In the genomic region with DNA sequence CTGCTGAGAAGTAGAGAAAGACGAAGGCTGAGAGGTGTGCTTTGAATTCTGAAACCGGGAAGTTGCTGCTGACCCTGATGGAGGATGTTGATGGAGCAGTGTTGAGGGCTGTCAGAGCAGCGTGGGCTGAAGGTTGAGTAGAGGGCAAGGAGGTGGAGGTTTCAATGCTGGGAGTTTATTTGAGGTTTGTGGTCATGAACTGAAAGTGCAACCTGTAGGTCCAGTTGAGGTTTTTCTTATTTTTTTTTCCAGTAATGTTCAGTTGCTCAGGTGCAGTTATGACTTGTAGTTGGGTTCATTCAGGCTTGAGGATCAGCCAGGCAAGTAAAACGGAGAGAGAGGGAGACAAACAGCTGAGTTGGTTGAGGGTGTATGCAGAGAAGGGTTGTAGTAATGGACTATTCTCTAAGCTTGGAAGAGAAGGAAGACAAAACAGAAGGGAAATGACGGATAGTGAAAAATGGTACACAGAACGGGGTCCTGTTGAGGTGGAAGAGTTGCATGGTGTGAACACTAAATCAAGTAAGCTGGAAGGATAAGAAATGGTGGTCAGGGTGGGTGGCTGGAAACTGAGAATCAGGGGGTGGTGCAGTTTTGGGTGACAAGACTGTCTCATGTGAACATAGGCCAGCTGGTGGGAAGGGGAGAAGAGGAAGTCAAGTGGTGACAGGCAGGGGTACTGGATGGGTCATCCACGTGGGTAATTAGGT, we compare ENCODE assay signal across 8 cellular contexts. TPM values are rescaled to one million over a fixed set of nuclear protein-coding genes. Genes with fewer than 3 reads are reported as not detected.
DNase-seq lines count a peak whose midpoint lies in the region; ATAC-seq and TF ChIP-seq lines count a peak whose summit lies in the region.

No MANE protein-coding gene starts in this region.

- H3K36me3 ChIP-seq in GM23338 (ENCODE audit: insufficient read depth) (no peaks in the 10 kb centered on the region), OCI-LY1 (ENCODE audit: insufficient read depth, low read length) (no peaks in the 10 kb centered on the region)

- peaks cover 7% of the 10 kb centered on the region for H3K4me1 Mint-ChIP-seq in GM23338

- H3K27me3 ChIP-seq in GM23338 (ENCODE audit: insufficient read depth) (no peaks in the 10 kb centered on the region), OCI-LY1 (ENCODE audit: insufficient read depth, low read length) (no peaks in the 10 kb centered on the region)

- no peak overlapping the region for H3K4me2 ChIP-seq in GM23338
- H3K4me2 ChIP-seq in OCI-LY1 (ENCODE audit: low read length): peak overlapping the region; percentile 74

- DNase-seq in GM23338 (ENCODE audit: low spot score): no peak
- no peak for DNase-seq in left colon
- no peak for DNase-seq in kidney tubule cell (ENCODE audit: low spot score)
- no peak for DNase-seq in NCI-H146 treated with DMSO at 0.1 percent for 48 hours (lab: John Stamatoyannopoulos, UW; ENCODE audit: unreplicated experiment)
- DNase-seq in foreskin fibroblast: no peak
- no peak for DNase-seq in NCI-H128 (lab: John Stamatoyannopoulos, UW; ENCODE audit: unreplicated experiment)

- H3K27ac ChIP-seq in GM23338 (ENCODE audit: low read depth): no peak overlapping the region
- peak overlapping the region; percentile 99 for H3K27ac ChIP-seq in OCI-LY1 (ENCODE audit: low read depth, low read length, poor library complexity, severe bottlenecking)

- no peaks in the 10 kb centered on the region for H3K9me3 ChIP-seq in OCI-LY1 (ENCODE audit: low read length)

- no peaks in the 10 kb centered on the region for H3K79me2 ChIP-seq in GM23338 (replicated peaks; ENCODE audit: insufficient read depth)
- no peaks in the 10 kb centered on the region for H3K79me2 ChIP-seq in OCI-LY1 (ENCODE audit: insufficient read depth, low read length)

- H3K27me3 Mint-ChIP-seq in GM23338 (ENCODE audit: insufficient read depth, low read depth, poor library complexity): no peaks in the 10 kb centered on the region

- ATAC-seq in GM18499 (IDR thresholded peaks at IDR 0.05; ENCODE audit: insufficient read depth, unreplicated experiment): peak; percentile 67
- ATAC-seq in GM23338: no peak
- peak; percentile 35 for ATAC-seq in left colon

- no peak overlapping the region for H3K27ac Mint-ChIP-seq in GM23338

- peaks cover 2% of the 10 kb centered on the region; the same call in 1 of the 3 replicates for H3K9me3 Mint-ChIP-seq in GM23338

- TF ChIP-seq CTCF in GM23338 (conservative IDR thresholded peaks at IDR 0.05; ENCODE audit: low read depth in 2 of 2) (no peak), OCI-LY1 (IDR thresholded peaks at IDR 0.05; ENCODE audit: low read length) (no peak), foreskin fibroblast (IDR thresholded peaks at IDR 0.05; ENCODE audit: low read depth, low read length) (no peak)

- intact Hi-C loops in left colon (cut with DNase I, micrococcal nuclease): no loop called here

- H3K9me2 ChIP-seq in GM23338 (ENCODE audit: insufficient read depth) (no peaks in the 10 kb centered on the region), OCI-LY1 (ENCODE audit: low read depth, low read length) (no peaks in the 10 kb centered on the region)

- no peaks in the 10 kb centered on the region for H3F3A ChIP-seq in GM23338 (replicated peaks; ENCODE audit: low read depth)
- H3F3A ChIP-seq in OCI-LY1 (ENCODE audit: insufficient read depth, low read length): peaks cover 10% of the 10 kb centered on the region

- H4K20me1 ChIP-seq in GM23338 (replicated peaks; ENCODE audit: insufficient read depth): no peaks in the 10 kb centered on the region
- no peaks in the 10 kb centered on the region for H4K20me1 ChIP-seq in OCI-LY1 (ENCODE audit: insufficient read depth, low read length)

- H2AFZ ChIP-seq in GM23338: peak overlapping the region; percentile 59; the same call in 1 of the 2 replicates
- H2AFZ ChIP-seq in OCI-LY1 (ENCODE audit: low read length): no peak overlapping the region

- H3K4me3 Mint-ChIP-seq in GM23338: no peak overlapping the region; the same call in 2 of the 3 replicates

- H3K4me1 ChIP-seq in GM23338 (ENCODE audit: insufficient read depth) (no peaks in the 10 kb centered on the region; the same call in 1 of the 2 replicates), OCI-LY1 (ENCODE audit: insufficient read depth, low read length, severe bottlenecking) (peaks cover 75% of the 10 kb centered on the region)

- H3K9ac ChIP-seq in OCI-LY1 (ENCODE audit: low read length): peak overlapping the region; percentile 79

- H3K36me3 Mint-ChIP-seq in GM23338 (ENCODE audit: low read depth): no peaks in the 10 kb centered on the region

- no peak overlapping the region for H3K4me3 ChIP-seq in GM23338
- peak overlapping the region; percentile 56 for H3K4me3 ChIP-seq in OCI-LY1 (ENCODE audit: low read depth, low read length, poor library complexity, severe bottlenecking)
- H3K4me3 ChIP-seq in foreskin fibroblast (ENCODE audit: low read depth in 1 of 2, low read length in 2 of 2): no peak overlapping the region

TF ChIP-seq in GM23338, 12 proteins besides CTCF, POLR2A, EP300 and RAD21 (continues in another document):
- no peak for TF ChIP-seq ZNF331 (CRISPR knock-in tag; IDR thresholded peaks at IDR 0.05; ENCODE audit: low read depth)
- TF ChIP-seq, protein P1, sequence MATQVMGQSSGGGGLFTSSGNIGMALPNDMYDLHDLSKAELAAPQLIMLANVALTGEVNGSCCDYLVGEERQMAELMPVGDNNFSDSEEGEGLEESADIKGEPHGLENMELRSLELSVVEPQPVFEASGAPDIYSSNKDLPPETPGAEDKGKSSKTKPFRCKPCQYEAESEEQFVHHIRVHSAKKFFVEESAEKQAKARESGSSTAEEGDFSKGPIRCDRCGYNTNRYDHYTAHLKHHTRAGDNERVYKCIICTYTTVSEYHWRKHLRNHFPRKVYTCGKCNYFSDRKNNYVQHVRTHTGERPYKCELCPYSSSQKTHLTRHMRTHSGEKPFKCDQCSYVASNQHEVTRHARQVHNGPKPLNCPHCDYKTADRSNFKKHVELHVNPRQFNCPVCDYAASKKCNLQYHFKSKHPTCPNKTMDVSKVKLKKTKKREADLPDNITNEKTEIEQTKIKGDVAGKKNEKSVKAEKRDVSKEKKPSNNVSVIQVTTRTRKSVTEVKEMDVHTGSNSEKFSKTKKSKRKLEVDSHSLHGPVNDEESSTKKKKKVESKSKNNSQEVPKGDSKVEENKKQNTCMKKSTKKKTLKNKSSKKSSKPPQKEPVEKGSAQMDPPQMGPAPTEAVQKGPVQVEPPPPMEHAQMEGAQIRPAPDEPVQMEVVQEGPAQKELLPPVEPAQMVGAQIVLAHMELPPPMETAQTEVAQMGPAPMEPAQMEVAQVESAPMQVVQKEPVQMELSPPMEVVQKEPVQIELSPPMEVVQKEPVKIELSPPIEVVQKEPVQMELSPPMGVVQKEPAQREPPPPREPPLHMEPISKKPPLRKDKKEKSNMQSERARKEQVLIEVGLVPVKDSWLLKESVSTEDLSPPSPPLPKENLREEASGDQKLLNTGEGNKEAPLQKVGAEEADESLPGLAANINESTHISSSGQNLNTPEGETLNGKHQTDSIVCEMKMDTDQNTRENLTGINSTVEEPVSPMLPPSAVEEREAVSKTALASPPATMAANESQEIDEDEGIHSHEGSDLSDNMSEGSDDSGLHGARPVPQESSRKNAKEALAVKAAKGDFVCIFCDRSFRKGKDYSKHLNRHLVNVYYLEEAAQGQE (IDR thresholded peaks at IDR 0.05; ENCODE audit: unreplicated experiment): no peak

RNA-seq across cellular contexts. Expression of a gene that starts 8.7 kb away (rescaled TPM):
- 145 and 161 TPM in 2 replicates for total RNA-seq in GM23338 (2014; rRNA removed; shearing (Covaris generic))
- 64.2 and 71.9 TPM in 2 replicates for polyA plus RNA-seq in GM23338 (2016; fragmentation: Nextera tagmentation; extraction: Ambion mirVana)
- 10 to 100 TPM; 59.5 to 71.5 TPM for total RNA-seq in left colon

RNA-seq across cellular contexts. Expression of a gene that starts 58.5 kb away (rescaled TPM):
- total RNA-seq in GM23338 (2014; rRNA removed; shearing (Covaris generic)): not detected in 2 replicates
- polyA plus RNA-seq in GM23338 (2016; fragmentation: Nextera tagmentation; extraction: Ambion mirVana): not detected in 2 replicates
- under 1 TPM; 0.50 to 0.89 TPM for total RNA-seq in left colon
